ENCODE assay signal across 8 cellular contexts in the genomic region with DNA sequence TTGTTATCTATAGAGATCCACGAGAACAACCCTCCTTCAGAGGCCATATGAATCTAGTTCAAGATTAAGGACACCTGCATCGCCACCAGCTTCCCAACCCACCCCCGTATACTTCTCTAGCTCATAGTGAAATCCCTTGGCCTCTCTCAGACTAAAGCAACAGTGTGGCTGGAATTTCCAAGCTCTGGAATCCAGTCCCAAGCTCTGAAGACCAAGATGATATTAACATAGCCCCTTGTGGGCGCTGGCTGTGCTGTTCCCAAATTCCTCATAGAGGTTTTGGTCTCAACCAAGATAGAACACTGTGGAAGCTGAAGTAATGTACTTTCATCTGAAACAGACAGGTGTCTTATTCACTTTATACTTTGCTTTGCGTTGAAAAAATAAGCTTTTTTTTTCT.
"Had no signal": no experiment of that assay in that cellular context is flagged by ENCODE, and none has a peak within 500 bp of the region (broad histone marks: within the 10 kb centered on the region; RNA-seq: fewer than 3 reads in every experiment).

No MANE protein-coding gene starts in this region.

- DNase-seq: GOT3, IMR-90, KG1 had no signal

- H3K4me1 ChIP-seq: HAP-1 had no signal

- H3K9me3 ChIP-seq: HAP-1 had no signal

- H3K4me3 ChIP-seq: HAP-1, K562 had no signal

- FAIRE-seq: H54, HTR-8/SVneo, K562 had no signal

- ATAC-seq: HCT116, K562 had no signal

- H3K36me3 ChIP-seq: HAP-1 had no signal
